Comparison of ENCODE assay signal across 9 cellular contexts in genomic region chr7:100504031-100504430, GRCh38. TPM values are rescaled to one million over a fixed set of nuclear protein-coding genes. Genes with fewer than 3 reads are reported as not detected.
"Had no signal": no experiment of that assay in that cellular context is flagged by ENCODE, and none has a peak within 500 bp of the region (broad histone marks: within the 10 kb centered on the region; RNA-seq: fewer than 3 reads in every experiment).

No MANE protein-coding gene starts in this region.

RNA-seq across cellular contexts. Expression of gene NYAP1, which starts 20.3 kb away (rescaled TPM):
- total RNA-seq: myocyte had no signal
- polyA plus RNA-seq: naive thymus-derived CD8-positive, alpha-beta T cell had no signal

RNA-seq across cellular contexts. Expression of gene SPACDR, which starts 40.0 kb away (rescaled TPM):
- total RNA-seq: glomerular endothelial cell, left lobe of liver, occipital lobe, psoas muscle, renal cortical epithelial cell, vagina had no signal
- polyA plus RNA-seq: neural cell had no signal
